Comparison of ENCODE assay signal across 32 cellular contexts in the genomic region with DNA sequence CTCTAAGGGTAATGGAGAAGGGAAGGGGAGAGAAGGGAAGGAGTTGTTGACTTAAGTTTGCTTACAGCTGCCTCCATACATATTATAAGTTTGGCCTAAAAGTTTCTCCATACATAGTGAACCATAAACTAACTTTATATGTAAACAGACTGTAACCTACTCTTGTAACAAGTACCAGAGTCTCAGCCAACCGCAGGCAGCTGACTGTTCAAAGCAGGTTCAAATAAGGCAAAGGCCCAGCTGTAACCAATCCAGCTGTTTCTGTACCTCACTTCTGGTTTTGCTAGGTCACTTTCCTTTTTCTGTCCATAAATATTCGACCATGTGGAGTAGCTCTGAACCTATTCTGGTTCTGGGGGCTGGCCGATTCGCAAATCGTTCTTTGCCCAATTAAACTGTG.
"Had no signal": no experiment of that assay in that cellular context is flagged by ENCODE, and none has a peak within 500 bp of the region (broad histone marks: within the 10 kb centered on the region; RNA-seq: fewer than 3 reads in every experiment).

No MANE protein-coding gene starts in this region.

- H3K9me3 Mint-ChIP-seq: activated CD4-positive, alpha-beta memory T cell treated with anti-CD3 and anti-CD28 coated beads, Interleukin-2, amount 10 ng/mL, durations not matched to agents 7 days and 5 days; activated CD4-positive, alpha-beta T cell treated with anti-CD3 and anti-CD28 coated beads, Interleukin-2, amount 10 ng/mL, durations not matched to agents 7 days and 5 days; T-helper 2 cell treated with Interferon-gamma antibody and Interleukin-4, amounts not matched to agents 5 μg/mL and 100 μg/mL, for 36 hours had no signal

- H3K36me3 Mint-ChIP-seq: activated naive CD8-positive, alpha-beta T cell; brain had no signal

- H3K27ac ChIP-seq: ascending aorta, breast epithelium, cardiac muscle cell, colonic mucosa, epithelial cell of prostate, esophagus squamous epithelium had no signal

- DNase-seq: activated CD4-positive, alpha-beta memory T cell treated with anti-CD3 and anti-CD28 coated beads, Interleukin-2, amount 10 ng/mL, durations not matched to agents 7 days and 5 days; activated CD4-positive, alpha-beta T cell treated with anti-CD3 and anti-CD28 coated beads for 1 hour; activated CD4-positive, alpha-beta T cell treated with anti-CD3 and anti-CD28 coated beads for 4 hours; activated CD4-positive, alpha-beta T cell treated with anti-CD3 and anti-CD28 coated beads, Interleukin-2, amount 10 ng/mL, durations not matched to agents 7 days and 5 days; activated CD4-positive, alpha-beta T cell treated with anti-CD3 and anti-CD28 coated beads, Interleukin-2, amount 50 U/mL, for 4 hours; activated CD4-positive, CD25-positive, alpha-beta regulatory T cell; activated CD8-positive, alpha-beta memory T cell treated with anti-CD3 and anti-CD28 coated beads, Interleukin-2, amount 50 U/mL, for 48 hours; activated effector memory CD4-positive, alpha-beta T cell treated with Interleukin-2 at 50 U/mL for 16 hours; activated gamma-delta T cell treated with Interleukin-2 at 50 U/mL for 16 hours; activated naive CD4-positive, alpha-beta T cell treated with anti-CD3 and anti-CD28 coated beads, Interleukin-2, amount 50 U/mL, for 16 hours; activated naive CD4-positive, alpha-beta T cell treated with Interleukin-2 at 50 U/mL for 16 hours; activated T-cell treated with anti-CD3 and anti-CD28 coated beads for 4 hours; activated T-cell treated with anti-CD3 and anti-CD28 coated beads, Interleukin-2, amount 50 U/mL, for 4 hours; amygdala; central memory CD4-positive, alpha-beta T cell; cerebellar nuclear complex; colonic mucosa; effector memory CD8-positive, alpha-beta T cell; esophagus squamous epithelium; foreskin fibroblast; head of caudate nucleus; T-helper 1 cell; T-helper 17 cell; T1000 had no signal

- H3K4me3 Mint-ChIP-seq: activated CD4-positive, alpha-beta memory T cell treated with anti-CD3 and anti-CD28 coated beads, Interleukin-2, amount 10 ng/mL, durations not matched to agents 7 days and 5 days; activated CD4-positive, alpha-beta T cell treated with anti-CD3 and anti-CD28 coated beads, Interleukin-2, amount 10 ng/mL, durations not matched to agents 7 days and 5 days; activated naive CD8-positive, alpha-beta T cell; activated T-cell treated with anti-CD3 and anti-CD28 coated beads, Interleukin-2, amount 50 U/mL, for 4 hours; activated T-helper 17 cell treated with anti-CD3 and anti-CD28 coated beads, Interleukin-2, amount 50 U/mL, for 72 hours; brain; effector memory CD8-positive, alpha-beta T cell; T-helper 17 cell; T-helper 2 cell treated with Interferon-gamma antibody and Interleukin-4, amounts not matched to agents 5 μg/mL and 100 μg/mL, for 36 hours had no signal

- ATAC-seq: activated T-cell treated with anti-CD3 and anti-CD28 coated beads, Interleukin-2, amount 50 U/mL, for 4 hours; activated T-helper 17 cell treated with anti-CD3 and anti-CD28 coated beads, Interleukin-2, amount 50 U/mL, for 72 hours; effector memory CD8-positive, alpha-beta T cell; T-helper 17 cell had no signal

- H3K4me1 Mint-ChIP-seq: activated CD4-positive, alpha-beta memory T cell treated with anti-CD3 and anti-CD28 coated beads, Interleukin-2, amount 10 ng/mL, durations not matched to agents 7 days and 5 days; activated CD4-positive, alpha-beta T cell treated with anti-CD3 and anti-CD28 coated beads, Interleukin-2, amount 10 ng/mL, durations not matched to agents 7 days and 5 days; activated T-helper 17 cell treated with anti-CD3 and anti-CD28 coated beads, Interleukin-2, amount 50 U/mL, for 72 hours; T-helper 17 cell had no signal

- H3K4me1 ChIP-seq: breast epithelium, colonic mucosa had no signal

- H3K9me3 ChIP-seq: ascending aorta, breast epithelium, colonic mucosa, esophagus squamous epithelium had no signal

- H3K27ac Mint-ChIP-seq: activated CD4-positive, alpha-beta memory T cell treated with anti-CD3 and anti-CD28 coated beads, Interleukin-2, amount 10 ng/mL, durations not matched to agents 7 days and 5 days; activated CD4-positive, alpha-beta T cell treated with anti-CD3 and anti-CD28 coated beads, Interleukin-2, amount 10 ng/mL, durations not matched to agents 7 days and 5 days; activated naive CD8-positive, alpha-beta T cell; activated T-helper 17 cell treated with anti-CD3 and anti-CD28 coated beads, Interleukin-2, amount 50 U/mL, for 72 hours; brain; effector memory CD8-positive, alpha-beta T cell; T-helper 17 cell; T-helper 2 cell treated with Interferon-gamma antibody and Interleukin-4, amounts not matched to agents 5 μg/mL and 100 μg/mL, for 36 hours had no signal

- H3K36me3 ChIP-seq: ascending aorta, breast epithelium, cardiac muscle cell, colonic mucosa, esophagus squamous epithelium had no signal

- H3K27me3 ChIP-seq: ascending aorta, cardiac muscle cell, colonic mucosa had no signal

- H3K4me3 ChIP-seq: ascending aorta, breast epithelium, cardiac muscle cell, colonic mucosa, esophagus squamous epithelium had no signal

- H3K27me3 Mint-ChIP-seq: activated CD4-positive, alpha-beta memory T cell treated with anti-CD3 and anti-CD28 coated beads, Interleukin-2, amount 10 ng/mL, durations not matched to agents 7 days and 5 days; activated CD4-positive, alpha-beta T cell treated with anti-CD3 and anti-CD28 coated beads, Interleukin-2, amount 10 ng/mL, durations not matched to agents 7 days and 5 days; activated naive CD8-positive, alpha-beta T cell; brain; effector memory CD8-positive, alpha-beta T cell; T-helper 17 cell had no signal
